In genomic region chr3:133629146-133629545, GRCh38 we compare ENCODE assay signal across 16 cellular contexts. TPM values are rescaled to one million over a fixed set of nuclear protein-coding genes. Genes with fewer than 3 reads are reported as not detected.
DNase-seq lines count a peak whose midpoint lies in the region; ATAC-seq, FAIRE-seq and TF ChIP-seq lines count a peak whose summit lies in the region.
"Had no signal": no experiment of that assay in that cellular context is flagged by ENCODE, and none has a peak within 500 bp of the region (broad histone marks: within the 10 kb centered on the region; RNA-seq: fewer than 3 reads in every experiment).

No MANE protein-coding gene starts in this region.

- no peak for ATAC-seq in activated T-helper 17 cell treated with anti-CD3 and anti-CD28 coated beads, Interleukin-2, amount 50 U/mL, for 72 hours (replicated peaks)
- no peak for ATAC-seq in stimulated activated effector memory CD8-positive, alpha-beta T cell treated with anti-CD3 and anti-CD28 coated beads, Interleukin-12 subunit alpha, Interleukin-12 subunit beta, amount 100 ng/mL, for 72 hours
- ATAC-seq in gastroesophageal sphincter (no peak), body of pancreas (no peak)
- ATAC-seq: HepG2 had no signal

- no peak overlapping the region for H3K4me3 Mint-ChIP-seq in activated T-helper 17 cell treated with anti-CD3 and anti-CD28 coated beads, Interleukin-2, amount 50 U/mL, for 72 hours
- no peak overlapping the region for H3K4me3 Mint-ChIP-seq in stimulated activated effector memory CD8-positive, alpha-beta T cell treated with anti-CD3 and anti-CD28 coated beads, Interleukin-12 subunit alpha, Interleukin-12 subunit beta, amount 100 ng/mL, for 72 hours
- H3K4me3 Mint-ChIP-seq: CD4-positive, CD25-positive, alpha-beta regulatory T cell had no signal

- H3K4me1 Mint-ChIP-seq in activated T-helper 17 cell treated with anti-CD3 and anti-CD28 coated beads, Interleukin-2, amount 50 U/mL, for 72 hours = no peaks in the 10 kb centered on the region
- H3K4me1 Mint-ChIP-seq in stimulated activated effector memory CD8-positive, alpha-beta T cell treated with anti-CD3 and anti-CD28 coated beads, Interleukin-12 subunit alpha, Interleukin-12 subunit beta, amount 100 ng/mL, for 72 hours = peaks cover 15% of the 10 kb centered on the region

- H3K27ac Mint-ChIP-seq in activated T-helper 17 cell treated with anti-CD3 and anti-CD28 coated beads, Interleukin-2, amount 50 U/mL, for 72 hours = peak overlapping the region; percentile 18
- H3K27ac Mint-ChIP-seq in stimulated activated effector memory CD8-positive, alpha-beta T cell treated with anti-CD3 and anti-CD28 coated beads, Interleukin-12 subunit alpha, Interleukin-12 subunit beta, amount 100 ng/mL, for 72 hours = peak overlapping the region; percentile 55

- H3K36me3 ChIP-seq in gastroesophageal sphincter (peaks cover 0 to 95% of the 10 kb centered on the region in 2 donors), body of pancreas (replicated peaks in 1 of 2; ENCODE audit: insufficient read depth in 1 of 2, low read depth in 2 of 2) (peaks cover 0 to 2% of the 10 kb centered on the region in 2 donors)

- H3K4me1 ChIP-seq in gastroesophageal sphincter = no peaks in the 10 kb centered on the region
- H3K4me1 ChIP-seq in body of pancreas = no peaks in the 10 kb centered on the region
- H3K4me1 ChIP-seq: BLaER1 treated with 17β-estradiol and CSF1 and Interleukin-3, amounts not matched to agents 10 nM and 100 nM had no signal

- DNase-seq in GM12892 (ENCODE audit: insufficient read length) (no peak), NCI-H526 (lab: John Stamatoyannopoulos, UW) (peak; percentile 86 to 90), body of pancreas (no peak)
- no peak for DNase-seq in stimulated activated effector memory CD8-positive, alpha-beta T cell treated with anti-CD3 and anti-CD28 coated beads, Interleukin-12 subunit alpha, Interleukin-12 subunit beta, amount 100 ng/mL, for 72 hours (ENCODE audit: low spot score in 2 of 2)
- no peak for DNase-seq in stimulated activated CD4-positive, alpha-beta T cell treated with anti-CD3 and anti-CD28 coated beads, Interleukin-2, amount 100 ng/mL, for 24 hours
- DNase-seq: ACHN; CD4-positive, CD25-positive, alpha-beta regulatory T cell; DMS53; GF-D8; H7 had no signal

- H3K9me3 Mint-ChIP-seq in activated T-helper 17 cell treated with anti-CD3 and anti-CD28 coated beads, Interleukin-2, amount 50 U/mL, for 72 hours = no peaks in the 10 kb centered on the region
- H3K9me3 Mint-ChIP-seq in stimulated activated effector memory CD8-positive, alpha-beta T cell treated with anti-CD3 and anti-CD28 coated beads, Interleukin-12 subunit alpha, Interleukin-12 subunit beta, amount 100 ng/mL, for 72 hours = no peaks in the 10 kb centered on the region

- WGBS in gastroesophageal sphincter (ENCODE audit: low coverage in 1 of 2), 2 donors = 92 to 95% methylated on average over 2 of the region's 2 CpGs
- WGBS in body of pancreas, 2 donors = 68 to 72% methylated on average over 2 of the region's 2 CpGs

- peak; percentile 48 for FAIRE-seq in GM12892 (lab: Jason Lieb, UNC)
- FAIRE-seq: GM18507, HepG2, HTR-8/SVneo had no signal

- TF ChIP-seq CTCF in gastroesophageal sphincter (IDR thresholded peaks at IDR 0.05) (no peak), body of pancreas (IDR thresholded peaks at IDR 0.05) (no peak)

- H3K27me3 ChIP-seq in gastroesophageal sphincter (no peaks in the 10 kb centered on the region), body of pancreas (no peaks in the 10 kb centered on the region)
- H3K27me3 ChIP-seq: BLaER1 treated with 17β-estradiol and CSF1 and Interleukin-3, amounts not matched to agents 10 nM and 100 nM had no signal

- H3K9me3 ChIP-seq in gastroesophageal sphincter (no peaks in the 10 kb centered on the region), body of pancreas (no peaks in the 10 kb centered on the region)
- H3K9me3 ChIP-seq: BLaER1 treated with 17β-estradiol and CSF1 and Interleukin-3, amounts not matched to agents 10 nM and 100 nM had no signal

- H3K27me3 Mint-ChIP-seq in activated T-helper 17 cell treated with anti-CD3 and anti-CD28 coated beads, Interleukin-2, amount 50 U/mL, for 72 hours = no peaks in the 10 kb centered on the region
- H3K27me3 Mint-ChIP-seq: CD4-positive, CD25-positive, alpha-beta regulatory T cell had no signal

- TF ChIP-seq EP300 in gastroesophageal sphincter (IDR thresholded peaks at IDR 0.05) = no peak

- H3K27ac ChIP-seq in gastroesophageal sphincter (no peak overlapping the region), body of pancreas (no peak overlapping the region)
- H3K27ac ChIP-seq: BLaER1 treated with 17β-estradiol and CSF1 and Interleukin-3, amounts not matched to agents 10 nM and 100 nM had no signal

- TF ChIP-seq POLR2A in GM12892 (IDR thresholded peaks at IDR 0.05; ENCODE audit: low read depth, low read length) = no peak
- TF ChIP-seq POLR2A in gastroesophageal sphincter (IDR thresholded peaks at IDR 0.05) = no peak
- no peak for TF ChIP-seq POLR2A in body of pancreas (IDR thresholded peaks at IDR 0.05)

- H3K4me3 ChIP-seq in gastroesophageal sphincter (no peak overlapping the region), body of pancreas (no peak overlapping the region)
- H3K4me3 ChIP-seq: BLaER1 treated with 17β-estradiol and CSF1 and Interleukin-3, amounts not matched to agents 10 nM and 100 nM had no signal

- intact Hi-C loops in body of pancreas (cut with DNase I) = no loop called here

- H3K36me3 Mint-ChIP-seq in activated T-helper 17 cell treated with anti-CD3 and anti-CD28 coated beads, Interleukin-2, amount 50 U/mL, for 72 hours (ENCODE audit: low read depth) = peaks cover 97% of the 10 kb centered on the region
- peaks cover 100% of the 10 kb centered on the region for H3K36me3 Mint-ChIP-seq in stimulated activated effector memory CD8-positive, alpha-beta T cell treated with anti-CD3 and anti-CD28 coated beads, Interleukin-12 subunit alpha, Interleukin-12 subunit beta, amount 100 ng/mL, for 72 hours

RNA-seq across cellular contexts. Expression of gene TOPBP1, which starts 32.6 kb away (rescaled TPM):
- 49.3 TPM for polyA plus RNA-seq in GM12892 (2012; ENCODE audit: missing spikeins)
- 10 to 100 TPM; 86.0 to 96.7 TPM for total RNA-seq in activated T-helper 17 cell treated with anti-CD3 and anti-CD28 coated beads, Interleukin-2, amount 50 U/mL, for 72 hours
- total RNA-seq in gastroesophageal sphincter = 10 to 100 TPM; 16.5 to 29.3 (median 21.9) TPM
- 10 to 100 TPM; 22.6 to 34.3 TPM for total RNA-seq in body of pancreas

RNA-seq across cellular contexts. Expression of gene CDV3, which starts 55.7 kb away (rescaled TPM):
- 133 TPM for polyA plus RNA-seq in GM12892 (2012; ENCODE audit: missing spikeins)
- 100 to 1,000 TPM; 131 to 245 TPM for total RNA-seq in activated T-helper 17 cell treated with anti-CD3 and anti-CD28 coated beads, Interleukin-2, amount 50 U/mL, for 72 hours
- total RNA-seq in gastroesophageal sphincter = 100 to 1,000 TPM; 152 to 293 (median 221) TPM
- 10 to 100 TPM; 67.6 to 70.3 TPM for total RNA-seq in body of pancreas

Comparison
In these comparisons a context has a peak if more than half of its experiments do, and no peak if none do; other contexts are left out.
1. DNase-seq: peak in NCI-H526 (2 of 2); none in GM12892 (single experiment), stimulated activated effector memory CD8-positive, alpha-beta T cell treated with anti-CD3 and anti-CD28 coated beads, Interleukin-12 subunit alpha, Interleukin-12 subunit beta, amount 100 ng/mL, for 72 hours (0 of 2), body of pancreas (0 of 4) and stimulated activated CD4-positive, alpha-beta T cell treated with anti-CD3 and anti-CD28 coated beads, Interleukin-2, amount 100 ng/mL, for 24 hours (0 of 2).